In genomic region chr4:7537853-7538252, GRCh38 we compare ENCODE assay signal across 9 cellular contexts.
"Had no signal": no experiment of that assay in that cellular context is flagged by ENCODE, and none has a peak within 500 bp of the region (broad histone marks: within the 10 kb centered on the region; RNA-seq: fewer than 3 reads in every experiment).

No MANE protein-coding gene starts in this region.

- H3K27ac ChIP-seq: KMS-11 had no signal

- ATAC-seq: GM23338 had no signal

- DNase-seq: H9, HCEC 1CT, KBM-7 had no signal

- H2AFZ ChIP-seq: GM23338 had no signal

- H3K27ac Mint-ChIP-seq: GM23338, H9 had no signal

- H3K4me3 ChIP-seq: GM23338 had no signal

- H3K4me3 Mint-ChIP-seq: GM23338, H9, IgD-negative memory B cell had no signal

- FAIRE-seq: H1, H54, HTR-8/SVneo had no signal

- H3K9ac ChIP-seq: KMS-11 had no signal

- H3K4me2 ChIP-seq: GM23338, KMS-11 had no signal
